ENCODE assay signal across 8 cellular contexts in genomic region chr10:7787150-7787856, GRCh38. TPM values are rescaled to one million over a fixed set of nuclear protein-coding genes. Genes with fewer than 3 reads are reported as not detected.
A peak's percentile ranks its signal among the peaks of the same experiment; 100 is the strongest.
DNase-seq lines count a peak whose midpoint lies in the region; ATAC-seq and TF ChIP-seq lines count a peak whose summit lies in the region.

No MANE protein-coding gene starts in this region.

- no peaks in the 10 kb centered on the region for H3K27me3 Mint-ChIP-seq in activated T-helper 2 cell treated with anti-CD3 and anti-CD28 coated beads, Interferon-gamma antibody, Interleukin-2, Interleukin-4, amounts not matched to agents 10 μg/mL and 5 μg/mL and 100 μg/mL, durations not matched to agents 14 hours and 24 hours and 36 hours (ENCODE audit: low read depth)

- H3K4me2 ChIP-seq in PC-3 (ENCODE audit: low read length): peak overlapping the region; percentile 86

- H3K79me2 ChIP-seq in PC-3 (ENCODE audit: low read length): peaks cover 91% of the 10 kb centered on the region

- H3K36me3 ChIP-seq in PC-3 (ENCODE audit: low read depth, low read length) (no peaks in the 10 kb centered on the region), prostate gland (no peaks in the 10 kb centered on the region)

- peak overlapping the region; percentile 98 for H3K9ac ChIP-seq in PC-3 (ENCODE audit: low read length)

- CTCF ChIA-PET in PC-3 (lab: Charles Lee): interaction anchor here (1.1 to 1.7 kb wide), 2 partner anchors 31 to 262 kb away, joined by 4 to 5 read pairs; partner anchors contain the start of gene TAF3

- 6% methylated on average over 10 of the region's 26 CpGs for WGBS in prostate gland

- H3K27me3 ChIP-seq in PC-3 (ENCODE audit: low read length) (no peaks in the 10 kb centered on the region), prostate gland (replicated peaks; ENCODE audit: insufficient read depth) (no peaks in the 10 kb centered on the region)

- no peaks in the 10 kb centered on the region for H3K9me3 Mint-ChIP-seq in activated T-helper 2 cell treated with anti-CD3 and anti-CD28 coated beads, Interferon-gamma antibody, Interleukin-2, Interleukin-4, amounts not matched to agents 10 μg/mL and 5 μg/mL and 100 μg/mL, durations not matched to agents 14 hours and 24 hours and 36 hours

- ATAC-seq in GM18868 (IDR thresholded peaks at IDR 0.05; ENCODE audit: unreplicated experiment): peak; percentile 4
- ATAC-seq in HG02588 (IDR thresholded peaks at IDR 0.05; ENCODE audit: unreplicated experiment): peak; percentile 16
- peak; percentile 20 for ATAC-seq in PC-3

- peak overlapping the region; percentile 80 for H2AFZ ChIP-seq in PC-3 (ENCODE audit: low read length)

- POLR2A ChIA-PET in PC-3 (lab: Charles Lee; ENCODE audit: unreplicated experiment): no interaction called here

- TF ChIP-seq POLR2A in prostate gland (IDR thresholded peaks at IDR 0.05): no peak

- H4K20me1 ChIP-seq in PC-3 (ENCODE audit: low read length): peaks cover 15% of the 10 kb centered on the region

- H3K4me1 ChIP-seq in PC-3 (ENCODE audit: insufficient read depth, low read length) (peaks cover 10% of the 10 kb centered on the region), prostate gland (replicated peaks) (no peaks in the 10 kb centered on the region)

- H3K9me2 ChIP-seq in PC-3 (replicated peaks; ENCODE audit: low read length): no peaks in the 10 kb centered on the region

- H3K4me3 Mint-ChIP-seq in activated T-helper 2 cell treated with anti-CD3 and anti-CD28 coated beads, Interferon-gamma antibody, Interleukin-2, Interleukin-4, amounts not matched to agents 10 μg/mL and 5 μg/mL and 100 μg/mL, durations not matched to agents 14 hours and 24 hours and 36 hours (ENCODE audit: low read depth): no peak overlapping the region

- H3K27ac Mint-ChIP-seq in activated T-helper 2 cell treated with anti-CD3 and anti-CD28 coated beads, Interferon-gamma antibody, Interleukin-2, Interleukin-4, amounts not matched to agents 10 μg/mL and 5 μg/mL and 100 μg/mL, durations not matched to agents 14 hours and 24 hours and 36 hours: no peak overlapping the region

- H3K4me3 ChIP-seq in PC-3 (ENCODE audit: low read length) (peak overlapping the region; percentile 89), prostate gland (peak overlapping the region; percentile 71 to 90)

- peaks cover 32% of the 10 kb centered on the region for H3K36me3 Mint-ChIP-seq in activated T-helper 2 cell treated with anti-CD3 and anti-CD28 coated beads, Interferon-gamma antibody, Interleukin-2, Interleukin-4, amounts not matched to agents 10 μg/mL and 5 μg/mL and 100 μg/mL, durations not matched to agents 14 hours and 24 hours and 36 hours (ENCODE audit: low read depth)

- intact Hi-C loops in PC-3 (cut with micrococcal nuclease): no loop called here
- intact Hi-C loops in prostate gland (cut with DNase I): no loop called here
- intact Hi-C loops in activated T-helper 2 cell treated with anti-CD3 and anti-CD28 coated beads, Interferon-gamma antibody, Interleukin-2, Interleukin-4, amounts not matched to agents 10 μg/mL and 5 μg/mL and 100 μg/mL, durations not matched to agents 14 hours and 24 hours and 36 hours (cut with micrococcal nuclease): loop anchor here (10.0 kb wide), 1 partner anchor 1517 kb away; no protein-coding TSS in a partner anchor

- peaks cover 31% of the 10 kb centered on the region for H3K4me1 Mint-ChIP-seq in activated T-helper 2 cell treated with anti-CD3 and anti-CD28 coated beads, Interferon-gamma antibody, Interleukin-2, Interleukin-4, amounts not matched to agents 10 μg/mL and 5 μg/mL and 100 μg/mL, durations not matched to agents 14 hours and 24 hours and 36 hours (ENCODE audit: low read depth)

- DNase-seq in PC-3: no peak
- DNase-seq in fibroblast of peridontal ligament (ENCODE audit: extremely low read depth): peak; percentile 31
- no peak for DNase-seq in prostate gland (ENCODE audit: low spot score)
- no peak for DNase-seq in DMS79 (lab: John Stamatoyannopoulos, UW)
- DNase-seq in activated T-helper 2 cell treated with anti-CD3 and anti-CD28 coated beads, Interferon-gamma antibody, Interleukin-2, Interleukin-4, amounts not matched to agents 10 μg/mL and 5 μg/mL and 100 μg/mL, durations not matched to agents 14 hours and 24 hours and 36 hours (ENCODE audit: low spot score): no peak
- DNase-seq in effector CD4-positive, alpha-beta T cell: no peak

- no peaks in the 10 kb centered on the region for H3K9me3 ChIP-seq in PC-3 (ENCODE audit: low read length)
- H3K9me3 ChIP-seq in prostate gland: no peaks in the 10 kb centered on the region

- H3K27ac ChIP-seq in PC-3 (ENCODE audit: low read length) (no peak overlapping the region), prostate gland (peak overlapping the region; percentile 80)

- no peaks in the 10 kb centered on the region for H3F3A ChIP-seq in PC-3 (ENCODE audit: low read length, unreplicated experiment)

- no peak for TF ChIP-seq CTCF in PC-3 (conservative IDR thresholded peaks at IDR 0.05; ENCODE audit: low read depth, low read length)
- no peak for TF ChIP-seq CTCF in prostate gland (IDR thresholded peaks at IDR 0.05)

- TSS peak; percentile 72 for BruUV-seq in PC-3 (replicated peaks; lab: Mats Ljungman, UMichigan)

RNA-seq across cellular contexts. Expression of gene KIN, which starts 0.5 kb away (rescaled TPM):
- 2.4 and 7.3 TPM in 2 replicates for total RNA-seq in PC-3 (2014; rRNA removed)
- 10 to 100 TPM in 1 of 2 donors, 1 to 10 TPM in 1; 7.0 to 11.1 TPM for total RNA-seq in prostate gland
- 9.8 and 12.0 TPM in 2 replicates for total RNA-seq in activated T-helper 2 cell treated with anti-CD3 and anti-CD28 coated beads, Interferon-gamma antibody, Interleukin-2, Interleukin-4, amounts not matched to agents 10 μg/mL and 5 μg/mL and 100 μg/mL, durations not matched to agents 14 hours and 24 hours and 36 hours

RNA-seq across cellular contexts. Expression of gene ATP5F1C, which starts 0.7 kb away (rescaled TPM):
- total RNA-seq in PC-3 (2014; rRNA removed): 167 and 177 TPM in 2 replicates
- 100 to 1,000 TPM; 207 to 239 TPM for total RNA-seq in prostate gland
- 354 and 403 TPM in 2 replicates for total RNA-seq in activated T-helper 2 cell treated with anti-CD3 and anti-CD28 coated beads, Interferon-gamma antibody, Interleukin-2, Interleukin-4, amounts not matched to agents 10 μg/mL and 5 μg/mL and 100 μg/mL, durations not matched to agents 14 hours and 24 hours and 36 hours

RNA-seq across cellular contexts. Expression of gene TAF3, which starts 31.0 kb away (rescaled TPM):
- total RNA-seq in PC-3 (2014; rRNA removed): 1.2 and 2.0 TPM in 2 replicates
- total RNA-seq in prostate gland: 10 to 100 TPM in 1 of 2 donors, 1 to 10 TPM in 1; 4.4 to 20.2 TPM
- 17.4 and 17.9 TPM in 2 replicates for total RNA-seq in activated T-helper 2 cell treated with anti-CD3 and anti-CD28 coated beads, Interferon-gamma antibody, Interleukin-2, Interleukin-4, amounts not matched to agents 10 μg/mL and 5 μg/mL and 100 μg/mL, durations not matched to agents 14 hours and 24 hours and 36 hours
